Comparison of ENCODE assay signal across 1 cellular context in the genomic region with DNA sequence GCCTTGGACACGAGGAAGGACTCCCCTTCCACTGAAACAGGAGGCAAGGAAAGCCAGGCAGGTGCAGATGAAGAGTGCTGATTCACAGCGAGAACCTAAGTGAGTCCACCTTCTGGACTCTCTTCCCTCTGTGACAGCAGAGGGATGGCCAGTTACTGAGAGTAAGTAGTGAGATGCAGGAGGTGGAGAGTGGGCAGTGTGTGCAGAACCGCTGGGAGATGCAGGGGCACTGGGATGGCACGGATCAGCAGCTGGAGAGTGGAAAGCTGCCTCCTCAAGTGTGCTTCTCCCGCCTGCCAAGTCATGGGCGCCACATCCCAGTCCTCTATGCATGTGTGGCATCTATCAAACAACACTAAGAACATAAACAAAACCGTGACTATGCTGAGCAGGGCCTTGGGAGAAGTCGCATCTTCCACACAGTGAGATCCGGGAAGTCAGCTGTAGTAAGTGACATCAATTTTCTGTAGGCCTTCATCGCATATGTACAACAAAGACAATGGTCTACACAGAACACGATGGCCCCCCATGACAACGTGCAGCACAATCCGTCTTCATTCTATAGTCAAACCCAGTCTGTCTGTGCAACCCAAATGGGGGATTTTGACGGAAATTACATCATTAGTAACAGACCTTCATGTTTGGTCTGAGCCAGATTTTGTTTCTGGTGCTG.
TF ChIP-seq lines count a peak whose summit lies in the region.

No MANE protein-coding gene starts in this region.

TF ChIP-seq in H1, 55 proteins besides CTCF, POLR2A, EP300 and RAD21:
- TF ChIP-seq BRCA1 (IDR thresholded peaks at IDR 0.05; ENCODE audit: low read depth, low read length) = no peak
- TF ChIP-seq SIX5 (IDR thresholded peaks at IDR 0.05; ENCODE audit: low read depth, low read length) = no peak
